ENCODE assay signal across 8 cellular contexts in genomic region chr4:142846729-142847606, GRCh38. TPM values are rescaled to one million over a fixed set of nuclear protein-coding genes. Genes with fewer than 3 reads are reported as not detected.
A peak's percentile ranks its signal among the peaks of the same experiment; 100 is the strongest.
DNase-seq lines count a peak whose midpoint lies in the region; ATAC-seq and TF ChIP-seq lines count a peak whose summit lies in the region.

No MANE protein-coding gene starts in this region.

- no peak for TF ChIP-seq POLR2A in prostate gland (IDR thresholded peaks at IDR 0.05)

- TF ChIP-seq CTCF in GM10248 (IDR thresholded peaks at IDR 0.05; ENCODE audit: control extremely low read depth, extremely low read depth, low read depth, missing control alignments), result peak; percentile 30
- peak; percentile 87 for TF ChIP-seq CTCF in PC-3 (conservative IDR thresholded peaks at IDR 0.05; ENCODE audit: low read depth, low read length)
- peak; percentile 12 to 68 (median 50) for TF ChIP-seq CTCF in prostate gland (IDR thresholded peaks at IDR 0.05)

- H3K4me3 ChIP-seq in PC-3 (ENCODE audit: low read length), result peak overlapping the region; percentile 92
- H3K4me3 ChIP-seq in prostate gland, result peak overlapping the region; percentile 40 to 52
- peak overlapping the region; percentile 56 for H3K4me3 ChIP-seq in urinary bladder (ENCODE audit: low read depth, low read length)

- peak; percentile 21 for DNase-seq in GM10248 (ENCODE audit: extremely low spot score)
- peak; percentile 90 for DNase-seq in PC-3
- peak; percentile 39 for DNase-seq in activated gamma-delta T cell treated with anti-CD3 and anti-CD28 coated beads, Interleukin-2, amount 50 U/mL, for 16 hours (ENCODE audit: low read depth)
- peak; percentile 32 to 90 (median 71) for DNase-seq in head of caudate nucleus
- DNase-seq in prostate gland (ENCODE audit: low spot score), result peak; percentile 52
- no peak for DNase-seq in MV-4-11 (lab: John Stamatoyannopoulos, UW)

- H3K27ac ChIP-seq in PC-3 (ENCODE audit: low read length) (peak overlapping the region; percentile 17), prostate gland (peak overlapping the region; percentile 35 to 46), urinary bladder (ENCODE audit: low read depth) (no peak overlapping the region)

- CTCF ChIA-PET in GM10248 (lab: Yijun Ruan, JAX), result interaction anchor here (1.3 kb wide), 1 partner anchor 20 kb away, joined by 4 read pairs; no protein-coding TSS in a partner anchor
- CTCF ChIA-PET in PC-3 (lab: Charles Lee), result no interaction called here

- H3K4me1 ChIP-seq in PC-3 (ENCODE audit: insufficient read depth, low read length) (peaks cover 34% of the 10 kb centered on the region), prostate gland (replicated peaks) (no peaks in the 10 kb centered on the region), urinary bladder (ENCODE audit: insufficient read depth) (no peaks in the 10 kb centered on the region)

- intact Hi-C loops in PC-3 (cut with micrococcal nuclease) (loop anchor here (1.0 to 10.0 kb wide), 9 partner anchors 232 to 1689 kb away; no protein-coding TSS in a partner anchor), head of caudate nucleus (cut with DNase I) (no loop called here), prostate gland (cut with DNase I) (loop anchor here (5.0 kb wide), 1 partner anchor 720 kb away; no protein-coding TSS in a partner anchor)

- POLR2A ChIA-PET in GM10248 (lab: Yijun Ruan, JAX), result no interaction called here
- POLR2A ChIA-PET in PC-3 (lab: Charles Lee; ENCODE audit: unreplicated experiment), result no interaction called here

- H3K9me2 ChIP-seq in PC-3 (replicated peaks; ENCODE audit: low read length), result no peaks in the 10 kb centered on the region

- no peaks in the 10 kb centered on the region for H3F3A ChIP-seq in PC-3 (ENCODE audit: low read length, unreplicated experiment)

- H2AFZ ChIP-seq in PC-3 (ENCODE audit: low read length), result peak overlapping the region; percentile 97

- BruUV-seq in PC-3 (replicated peaks; lab: Mats Ljungman, UMichigan), result no TSS peak

- H3K36me3 ChIP-seq in PC-3 (ENCODE audit: low read depth, low read length), result no peaks in the 10 kb centered on the region
- H3K36me3 ChIP-seq in prostate gland, result no peaks in the 10 kb centered on the region
- H3K36me3 ChIP-seq in urinary bladder (ENCODE audit: insufficient read depth), result no peaks in the 10 kb centered on the region

- H4K20me1 ChIP-seq in PC-3 (ENCODE audit: low read length), result no peaks in the 10 kb centered on the region

- peak overlapping the region; percentile 97 for H3K4me2 ChIP-seq in PC-3 (ENCODE audit: low read length)

- no peaks in the 10 kb centered on the region for H3K27me3 ChIP-seq in PC-3 (ENCODE audit: low read length)
- H3K27me3 ChIP-seq in prostate gland (replicated peaks; ENCODE audit: insufficient read depth), result no peaks in the 10 kb centered on the region

- WGBS in prostate gland, result 5% methylated on average over 50 of the region's 50 CpGs
- WGBS in urinary bladder, result 8% methylated on average over 50 of the region's 50 CpGs

- peak; percentile 54 for ATAC-seq in HG02943 (IDR thresholded peaks at IDR 0.05; ENCODE audit: low read depth, unreplicated experiment)
- ATAC-seq in PC-3, result peak; percentile 75

- H3K9ac ChIP-seq in PC-3 (ENCODE audit: low read length), result peak overlapping the region; percentile 72

- H3K79me2 ChIP-seq in PC-3 (ENCODE audit: low read length), result peaks cover 36% of the 10 kb centered on the region

- H3K9me3 ChIP-seq in PC-3 (ENCODE audit: low read length), result no peaks in the 10 kb centered on the region
- H3K9me3 ChIP-seq in prostate gland, result no peaks in the 10 kb centered on the region

RNA-seq across cellular contexts. Expression of gene INPP4B, which starts 0.9 kb away (rescaled TPM):
- total RNA-seq in PC-3 (2014; rRNA removed), result 41.0 and 68.5 TPM in 2 replicates
- total RNA-seq in prostate gland, result 10 to 100 TPM; 22.3 to 49.7 TPM
- total RNA-seq in urinary bladder, result 53.9 TPM
- 4.7 TPM for polyA plus RNA-seq in urinary bladder

Comparison
In these comparisons a context has a peak if more than half of its experiments do, and no peak if none do; other contexts are left out.
1. CTCF ChIP-seq: peak in every context shown above with its lines; median percentile 87 in PC-3; 50 in prostate gland; 30 in GM10248.